Comparison of ENCODE assay signal across 34 cellular contexts in genomic region chr18:62883937-62884735, GRCh38.
DNase-seq lines count a peak whose midpoint lies in the region; ATAC-seq and TF ChIP-seq lines count a peak whose summit lies in the region.
"Had no signal": no experiment of that assay in that cellular context is flagged by ENCODE, and none has a peak within 500 bp of the region (broad histone marks: within the 10 kb centered on the region; RNA-seq: fewer than 3 reads in every experiment).

No MANE protein-coding gene starts in this region.

- ATAC-seq in CD4-positive, CD25-positive, alpha-beta regulatory T cell (ENCODE audit: low read depth in 2 of 2) = no peak
- ATAC-seq in GM23338 = peak; percentile 63
- no peak for ATAC-seq in central memory CD8-positive, alpha-beta T cell (replicated peaks; ENCODE audit: extremely low read depth, poor library complexity, severe bottlenecking)
- ATAC-seq in right lobe of liver = no peak
- ATAC-seq: activated CD8-positive, alpha-beta memory T cell treated with anti-CD3 and anti-CD28 coated beads, Interleukin-2, amount 10 ng/mL, durations not matched to agents 7 days and 5 days; activated naive CD8-positive, alpha-beta T cell treated with anti-CD3 and anti-CD28 coated beads, Interleukin-2, amount 50 U/mL, for 24 hours; activated T-cell treated with anti-CD3 and anti-CD28 coated beads, Interleukin-2, amount 50 U/mL, for 4 hours; gastroesophageal sphincter; HCT116; naive thymus-derived CD4-positive, alpha-beta T cell; psoas muscle; stimulated activated effector memory CD8-positive, alpha-beta T cell treated with anti-CD3 and anti-CD28 coated beads, Interleukin-12 subunit alpha, Interleukin-12 subunit beta, amount 100 ng/mL, for 72 hours had no signal

- H3K27ac ChIP-seq in CD4-positive, CD25-positive, alpha-beta regulatory T cell (ENCODE audit: insufficient read depth, low read length, poor library complexity, severe bottlenecking) = peak overlapping the region; percentile 18
- no peak overlapping the region for H3K27ac ChIP-seq in GM23338 (ENCODE audit: low read depth)
- H3K27ac ChIP-seq in right lobe of liver = no peak overlapping the region
- H3K27ac ChIP-seq in testis = no peak overlapping the region
- no peak overlapping the region for H3K27ac ChIP-seq in smooth muscle cell (ENCODE audit: low read depth)
- H3K27ac ChIP-seq: gastroesophageal sphincter, psoas muscle, sigmoid colon, SK-N-MC had no signal

- H3K4me1 ChIP-seq in CD4-positive, CD25-positive, alpha-beta regulatory T cell (ENCODE audit: control insufficient read depth, insufficient read depth, low read length, poor library complexity, severe bottlenecking) = peaks cover 12% of the 10 kb centered on the region
- peaks cover 66% of the 10 kb centered on the region for H3K4me1 ChIP-seq in GM23338 (ENCODE audit: insufficient read depth)
- H3K4me1 ChIP-seq in right lobe of liver = peaks cover 0 to 11% (median 0%) of the 10 kb centered on the region in 4 donors
- H3K4me1 ChIP-seq in testis = peaks cover 8% of the 10 kb centered on the region
- peaks cover 7% of the 10 kb centered on the region for H3K4me1 ChIP-seq in smooth muscle cell (ENCODE audit: low read depth)

- no peaks in the 10 kb centered on the region for H3K9me3 Mint-ChIP-seq in CD4-positive, CD25-positive, alpha-beta regulatory T cell
- H3K9me3 Mint-ChIP-seq in GM23338 = no peaks in the 10 kb centered on the region
- no peaks in the 10 kb centered on the region for H3K9me3 Mint-ChIP-seq in central memory CD8-positive, alpha-beta T cell
- H3K9me3 Mint-ChIP-seq: activated B cell treated with CpG ODN at 0.5 μM for 24 hours; activated naive CD8-positive, alpha-beta T cell treated with anti-CD3 and anti-CD28 coated beads, Interleukin-2, amount 50 U/mL, for 24 hours; activated T-cell treated with anti-CD3 and anti-CD28 coated beads, Interleukin-2, amount 50 U/mL, for 4 hours; CD8-positive, alpha-beta memory T cell; naive thymus-derived CD4-positive, alpha-beta T cell; stimulated activated effector memory CD8-positive, alpha-beta T cell treated with anti-CD3 and anti-CD28 coated beads, Interleukin-12 subunit alpha, Interleukin-12 subunit beta, amount 100 ng/mL, for 72 hours; type B pancreatic cell had no signal

- no peaks in the 10 kb centered on the region for H3K27me3 Mint-ChIP-seq in CD4-positive, CD25-positive, alpha-beta regulatory T cell
- peaks cover 12% of the 10 kb centered on the region for H3K27me3 Mint-ChIP-seq in GM23338 (ENCODE audit: insufficient read depth, low read depth, poor library complexity)
- no peaks in the 10 kb centered on the region for H3K27me3 Mint-ChIP-seq in central memory CD8-positive, alpha-beta T cell
- H3K27me3 Mint-ChIP-seq: activated B cell treated with CpG ODN at 0.5 μM for 24 hours; activated CD8-positive, alpha-beta memory T cell treated with anti-CD3 and anti-CD28 coated beads, Interleukin-2, amount 10 ng/mL, durations not matched to agents 7 days and 5 days; activated naive CD8-positive, alpha-beta T cell treated with anti-CD3 and anti-CD28 coated beads, Interleukin-2, amount 50 U/mL, for 24 hours; B cell; naive thymus-derived CD4-positive, alpha-beta T cell; type B pancreatic cell had no signal

- no peaks in the 10 kb centered on the region for H3K36me3 ChIP-seq in CD4-positive, CD25-positive, alpha-beta regulatory T cell (ENCODE audit: control insufficient read depth, insufficient read depth, low read length)
- H3K36me3 ChIP-seq in GM23338 (ENCODE audit: insufficient read depth) = no peaks in the 10 kb centered on the region
- no peaks in the 10 kb centered on the region for H3K36me3 ChIP-seq in right lobe of liver
- no peaks in the 10 kb centered on the region for H3K36me3 ChIP-seq in testis (ENCODE audit: low read depth, missing control alignments)
- H3K36me3 ChIP-seq in smooth muscle cell (ENCODE audit: low read depth) = no peaks in the 10 kb centered on the region
- H3K36me3 ChIP-seq: gastroesophageal sphincter, sigmoid colon had no signal

- no peaks in the 10 kb centered on the region for H3K9me2 ChIP-seq in GM23338 (ENCODE audit: insufficient read depth)

- TF ChIP-seq CTCF in GM23338 (conservative IDR thresholded peaks at IDR 0.05; ENCODE audit: low read depth in 2 of 2) = no peak
- TF ChIP-seq CTCF in right lobe of liver (IDR thresholded peaks at IDR 0.05) = no peak
- TF ChIP-seq CTCF in testis (IDR thresholded peaks at IDR 0.05) = no peak
- TF ChIP-seq CTCF in smooth muscle cell (IDR thresholded peaks at IDR 0.05; ENCODE audit: borderline replicate concordance, insufficient read depth, poor library complexity, severe bottlenecking) = no peak

- no peaks in the 10 kb centered on the region for H3K9me3 ChIP-seq in CD4-positive, CD25-positive, alpha-beta regulatory T cell (ENCODE audit: control insufficient read depth in 2 of 2, low read length in 2 of 2)
- H3K9me3 ChIP-seq in right lobe of liver (no peaks in the 10 kb centered on the region), testis (no peaks in the 10 kb centered on the region), smooth muscle cell (replicated peaks; ENCODE audit: low read depth) (no peaks in the 10 kb centered on the region)
- H3K9me3 ChIP-seq: gastroesophageal sphincter, psoas muscle, sigmoid colon had no signal

- H3K9ac ChIP-seq in smooth muscle cell (ENCODE audit: low read depth) = no peak overlapping the region

- H3K4me3 Mint-ChIP-seq in CD4-positive, CD25-positive, alpha-beta regulatory T cell = peak overlapping the region; percentile 19 to 59 (median 46)
- H3K4me3 Mint-ChIP-seq in GM23338 = no peak overlapping the region
- no peak overlapping the region for H3K4me3 Mint-ChIP-seq in central memory CD8-positive, alpha-beta T cell
- H3K4me3 Mint-ChIP-seq: activated B cell treated with CpG ODN at 0.5 μM for 24 hours; activated CD8-positive, alpha-beta memory T cell treated with anti-CD3 and anti-CD28 coated beads, Interleukin-2, amount 10 ng/mL, durations not matched to agents 7 days and 5 days; activated naive CD8-positive, alpha-beta T cell treated with anti-CD3 and anti-CD28 coated beads, Interleukin-2, amount 50 U/mL, for 24 hours; activated T-cell treated with anti-CD3 and anti-CD28 coated beads, Interleukin-2, amount 50 U/mL, for 4 hours; B cell; naive thymus-derived CD4-positive, alpha-beta T cell; stimulated activated effector memory CD8-positive, alpha-beta T cell treated with anti-CD3 and anti-CD28 coated beads, Interleukin-12 subunit alpha, Interleukin-12 subunit beta, amount 100 ng/mL, for 72 hours; type B pancreatic cell had no signal

- intact Hi-C loops in right lobe of liver (cut with DNase I) (no loop called here), testis (cut with DNase I; ENCODE audit: low total_unique reads) (no loop called here)

- DNase-seq in CD4-positive, CD25-positive, alpha-beta regulatory T cell = no peak
- DNase-seq in GM23338 (ENCODE audit: low spot score) (peak; percentile 34), NCI-H69 (lab: John Stamatoyannopoulos, UW) (peak; percentile 73), H4 (ENCODE audit: low spot score) (no peak), right lobe of liver (no peak), testis (no peak), smooth muscle cell (lab: John Stamatoyannopoulos, UW; ENCODE audit: unreplicated experiment) (no peak)
- DNase-seq in central memory CD8-positive, alpha-beta T cell (ENCODE audit: low spot score in 2 of 2) = no peak
- DNase-seq: ACHN; activated B cell treated with CpG ODN at 0.5 μM for 24 hours; activated CD4-positive, alpha-beta T cell treated with anti-CD3 and anti-CD28 coated beads, Interleukin-2, amount 50 U/mL, for 4 hours; activated CD8-positive, alpha-beta memory T cell treated with anti-CD3 and anti-CD28 coated beads, Interleukin-2, amount 10 ng/mL, durations not matched to agents 7 days and 5 days; activated gamma-delta T cell treated with Interleukin-2 at 50 U/mL for 16 hours; activated naive CD8-positive, alpha-beta T cell treated with anti-CD3 and anti-CD28 coated beads, Interleukin-2, amount 50 U/mL, for 24 hours; activated T-cell treated with anti-CD3 and anti-CD28 coated beads, Interleukin-2, amount 50 U/mL, for 4 hours; CD8-positive, alpha-beta memory T cell; central memory CD4-positive, alpha-beta T cell; DMS 273 treated with DMSO at 0.1 percent for 48 hours; Kasumi-1; midbrain; naive thymus-derived CD4-positive, alpha-beta T cell; NCI-H2029 treated with DMSO at 0.1 percent for 48 hours; NCI-H226; occipital lobe; psoas muscle; sigmoid colon; stimulated activated CD4-positive, alpha-beta T cell treated with anti-CD3 and anti-CD28 coated beads, Interleukin-15, amount 100 ng/mL, for 24 hours; T-helper 1 cell had no signal

- H3K27ac Mint-ChIP-seq in CD4-positive, CD25-positive, alpha-beta regulatory T cell = peak overlapping the region; percentile 6 to 35 (median 31)
- 0 out of 2 replicates have a peak overlapping the region, but pooled peaks have one; percentile 15 for H3K27ac Mint-ChIP-seq in GM23338
- peak overlapping the region; percentile 80 for H3K27ac Mint-ChIP-seq in central memory CD8-positive, alpha-beta T cell (ENCODE audit: low read depth)
- H3K27ac Mint-ChIP-seq: activated B cell treated with CpG ODN at 0.5 μM for 24 hours; activated CD8-positive, alpha-beta memory T cell treated with anti-CD3 and anti-CD28 coated beads, Interleukin-2, amount 10 ng/mL, durations not matched to agents 7 days and 5 days; activated naive CD8-positive, alpha-beta T cell treated with anti-CD3 and anti-CD28 coated beads, Interleukin-2, amount 50 U/mL, for 24 hours; B cell; naive thymus-derived CD4-positive, alpha-beta T cell; stimulated activated effector memory CD8-positive, alpha-beta T cell treated with anti-CD3 and anti-CD28 coated beads, Interleukin-12 subunit alpha, Interleukin-12 subunit beta, amount 100 ng/mL, for 72 hours; type B pancreatic cell had no signal

- H3K4me3 ChIP-seq in CD4-positive, CD25-positive, alpha-beta regulatory T cell (ENCODE audit: low read depth, low read length) = peak overlapping the region; percentile 33
- H3K4me3 ChIP-seq in GM23338 (no peak overlapping the region), right lobe of liver (no peak overlapping the region), testis (no peak overlapping the region), smooth muscle cell (no peak overlapping the region)
- H3K4me3 ChIP-seq: gastroesophageal sphincter, psoas muscle, sigmoid colon, SK-N-MC had no signal

- peaks cover 11 to 52% (median 35%) of the 10 kb centered on the region in 4 donors for H3K4me1 Mint-ChIP-seq in CD4-positive, CD25-positive, alpha-beta regulatory T cell
- H3K4me1 Mint-ChIP-seq in GM23338 = peaks cover 57% of the 10 kb centered on the region
- peaks cover 28% of the 10 kb centered on the region for H3K4me1 Mint-ChIP-seq in central memory CD8-positive, alpha-beta T cell

- no peaks in the 10 kb centered on the region for H4K20me1 ChIP-seq in GM23338 (replicated peaks; ENCODE audit: insufficient read depth)
- no peaks in the 10 kb centered on the region for H4K20me1 ChIP-seq in smooth muscle cell (ENCODE audit: low read depth)

- H3F3A ChIP-seq in GM23338 (replicated peaks; ENCODE audit: low read depth) (no peaks in the 10 kb centered on the region), smooth muscle cell (ENCODE audit: low read depth) (no peaks in the 10 kb centered on the region)

- no peaks in the 10 kb centered on the region for H3K36me3 Mint-ChIP-seq in CD4-positive, CD25-positive, alpha-beta regulatory T cell
- H3K36me3 Mint-ChIP-seq in GM23338 (ENCODE audit: low read depth) = peaks cover 10% of the 10 kb centered on the region; the same call in 2 of the 3 replicates
- H3K36me3 Mint-ChIP-seq in central memory CD8-positive, alpha-beta T cell (ENCODE audit: insufficient read depth) = no peaks in the 10 kb centered on the region
- H3K36me3 Mint-ChIP-seq: CD8-positive, alpha-beta memory T cell; stimulated activated effector memory CD8-positive, alpha-beta T cell treated with anti-CD3 and anti-CD28 coated beads, Interleukin-12 subunit alpha, Interleukin-12 subunit beta, amount 100 ng/mL, for 72 hours had no signal

- H3K4me2 ChIP-seq in GM23338 = no peak overlapping the region
- no peak overlapping the region for H3K4me2 ChIP-seq in smooth muscle cell

- WGBS in right lobe of liver (ENCODE audit: insufficient coverage, low coverage, low lambda C conversion rate, missing lambda C conversion rate) = 78% methylated on average over 6 of the region's 6 CpGs
- 67 to 78% methylated on average over 6 of the region's 6 CpGs for WGBS in testis, 2 donors
- WGBS in smooth muscle cell (ENCODE audit: low lambda C conversion rate) = 84% methylated on average over 6 of the region's 6 CpGs

- H3K79me2 ChIP-seq in GM23338 (replicated peaks; ENCODE audit: insufficient read depth) = peaks cover 95% of the 10 kb centered on the region
- no peaks in the 10 kb centered on the region for H3K79me2 ChIP-seq in smooth muscle cell (ENCODE audit: low read depth)

- H2AFZ ChIP-seq in GM23338 (no peak overlapping the region), smooth muscle cell (ENCODE audit: low read depth) (no peak overlapping the region)

- TF ChIP-seq POLR2A in right lobe of liver (IDR thresholded peaks at IDR 0.05) (no peak), testis (IDR thresholded peaks at IDR 0.05) (no peak)

- no peaks in the 10 kb centered on the region for H3K27me3 ChIP-seq in CD4-positive, CD25-positive, alpha-beta regulatory T cell (ENCODE audit: control insufficient read depth, insufficient read depth, low read length)
- H3K27me3 ChIP-seq in GM23338 (ENCODE audit: insufficient read depth) = no peaks in the 10 kb centered on the region
- no peaks in the 10 kb centered on the region for H3K27me3 ChIP-seq in right lobe of liver
- no peaks in the 10 kb centered on the region for H3K27me3 ChIP-seq in testis
- H3K27me3 ChIP-seq in smooth muscle cell (ENCODE audit: low read depth) = no peaks in the 10 kb centered on the region
- H3K27me3 ChIP-seq: gastroesophageal sphincter, sigmoid colon had no signal

Comparison
In these comparisons a context has a peak if more than half of its experiments do, and no peak if none do; other contexts are left out.
1. DNase-seq: peak in GM23338 (single experiment) and NCI-H69 (single experiment); none in CD4-positive, CD25-positive, alpha-beta regulatory T cell (0 of 3), central memory CD8-positive, alpha-beta T cell (0 of 2), H4 (single experiment), right lobe of liver (0 of 3), testis (single experiment) and smooth muscle cell (single experiment).
2. H3K27ac Mint-ChIP-seq: peak in every context shown above with its lines; median percentile 80 in central memory CD8-positive, alpha-beta T cell; 31 in CD4-positive, CD25-positive, alpha-beta regulatory T cell; 15 in GM23338.
3. H3K4me3 Mint-ChIP-seq: peak in CD4-positive, CD25-positive, alpha-beta regulatory T cell (4 of 4); none in GM23338 (single experiment) and central memory CD8-positive, alpha-beta T cell (single experiment).